ENCODE assay signal across 9 cellular contexts in the genomic region with DNA sequence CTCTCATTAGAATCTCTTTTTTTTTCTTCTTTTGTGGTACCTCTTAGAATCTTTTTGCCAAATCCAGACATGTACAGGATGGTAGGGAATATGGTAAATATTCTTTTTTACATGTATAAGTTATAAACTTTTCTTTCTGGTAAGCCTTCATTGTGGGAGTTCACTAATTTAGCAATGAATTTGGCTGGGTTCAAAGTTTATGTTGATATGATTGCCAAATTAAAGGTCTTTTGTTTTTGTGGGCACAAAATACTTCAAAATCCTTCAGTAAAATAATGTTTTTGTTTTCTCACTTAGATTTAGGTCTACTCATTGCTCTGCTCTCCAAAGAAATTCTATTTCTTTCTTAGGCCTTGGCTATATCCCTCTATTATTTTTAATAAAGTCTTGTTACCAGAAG.
"Had no signal": no experiment of that assay in that cellular context is flagged by ENCODE, and none has a peak within 500 bp of the region (broad histone marks: within the 10 kb centered on the region; RNA-seq: fewer than 3 reads in every experiment).

No MANE protein-coding gene starts in this region.

- H3K27ac Mint-ChIP-seq: H9, HFFc6 had no signal

- ATAC-seq: K562 had no signal

- H3K4me3 Mint-ChIP-seq: H9, HFFc6 had no signal

- H3K27ac ChIP-seq: GM23248, HL-60 had no signal

- H3K4me3 ChIP-seq: GM23248, K562 had no signal

- DNase-seq: GM23248, GOT3, H9, HCEC 1CT, HFFc6, IMR-90, KG1 had no signal

- H2AFZ ChIP-seq: GM23248 had no signal

- FAIRE-seq: K562 had no signal

- H3K9ac ChIP-seq: GM23248 had no signal
